Comparison of ENCODE assay signal across 23 cellular contexts in the genomic region with DNA sequence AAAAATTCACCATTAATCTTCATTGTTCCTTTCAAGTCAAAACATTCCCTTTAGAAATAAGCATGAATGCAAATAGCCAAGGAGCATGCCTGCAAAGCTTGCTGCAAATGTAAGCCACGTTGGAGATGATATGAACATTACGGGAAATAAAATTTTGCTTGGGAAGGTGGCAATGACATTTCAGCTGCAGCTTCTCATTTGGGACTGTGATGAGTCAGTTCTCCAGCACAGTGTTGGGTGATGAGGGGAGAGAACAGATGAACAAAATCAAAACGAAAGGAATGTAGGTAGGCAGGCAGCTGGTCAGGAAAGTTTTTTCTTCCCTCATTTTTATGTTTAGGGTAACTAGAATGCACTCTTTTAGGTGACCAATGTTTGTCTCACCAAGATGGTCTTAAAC.
A peak's percentile ranks its signal among the peaks of the same experiment; 100 is the strongest.
DNase-seq lines count a peak whose midpoint lies in the region; ATAC-seq and TF ChIP-seq lines count a peak whose summit lies in the region.
"Had no signal": no experiment of that assay in that cellular context is flagged by ENCODE, and none has a peak within 500 bp of the region (broad histone marks: within the 10 kb centered on the region; RNA-seq: fewer than 3 reads in every experiment).

No MANE protein-coding gene starts in this region.

- H3K4me1 Mint-ChIP-seq in H9: peaks cover 34 to 47% of the 10 kb centered on the region in 2 experiments
- peaks cover 45% of the 10 kb centered on the region for H3K4me1 Mint-ChIP-seq in mesothelial cell of epicardium
- H3K4me1 Mint-ChIP-seq in activated T-helper 2 cell treated with anti-CD3 and anti-CD28 coated beads, Interferon-gamma antibody, Interleukin-2, Interleukin-4, amounts not matched to agents 10 μg/mL and 5 μg/mL and 100 μg/mL, durations not matched to agents 14 hours and 24 hours and 36 hours (ENCODE audit: low read depth): peaks cover 14% of the 10 kb centered on the region

- H4K91ac ChIP-seq in H9 (ENCODE audit: insufficient read length, low read depth, low read length): no peak overlapping the region

- no peak overlapping the region for H3K56ac ChIP-seq in H9 (ENCODE audit: insufficient read length, low read depth, low read length)

- H3K4me1 ChIP-seq in H9 (ENCODE audit: insufficient read depth, low read length) (peaks cover 10% of the 10 kb centered on the region), colonic mucosa (no peaks in the 10 kb centered on the region)
- H3K4me1 ChIP-seq: BLaER1 treated with 17β-estradiol and CSF1 and Interleukin-3, amounts not matched to agents 10 nM and 100 nM had no signal

- no peak overlapping the region for H3K4ac ChIP-seq in H9 (ENCODE audit: low read depth, low read length)

- no peak overlapping the region for H3K18ac ChIP-seq in H9 (ENCODE audit: insufficient read length, low read depth, low read length)

- no peak overlapping the region for H3K4me2 ChIP-seq in H9 (ENCODE audit: insufficient read depth, insufficient read length, low read length)
- H3K4me2 ChIP-seq: BLaER1 treated with 17β-estradiol and CSF1 and Interleukin-3, amounts not matched to agents 10 nM and 100 nM had no signal

- no peak overlapping the region for H3K23ac ChIP-seq in H9 (ENCODE audit: insufficient read length, low read depth, low read length)

- no peak overlapping the region for H2BK20ac ChIP-seq in H9 (ENCODE audit: low read depth, low read length, poor library complexity, severe bottlenecking)

- H3K27ac Mint-ChIP-seq in H9: peak overlapping the region in 2 of 3 experiments; percentile 22 to 30; a peak in 2 of 7 replicates
- H3K27ac Mint-ChIP-seq in mesothelial cell of epicardium: peak overlapping the region; percentile 92
- H3K27ac Mint-ChIP-seq in activated T-helper 2 cell treated with anti-CD3 and anti-CD28 coated beads, Interferon-gamma antibody, Interleukin-2, Interleukin-4, amounts not matched to agents 10 μg/mL and 5 μg/mL and 100 μg/mL, durations not matched to agents 14 hours and 24 hours and 36 hours: no peak overlapping the region
- H3K27ac Mint-ChIP-seq: CD4-positive, alpha-beta T cell had no signal

- H3K27me3 Mint-ChIP-seq in H9 (ENCODE audit: low read depth) (no peaks in the 10 kb centered on the region), mesothelial cell of epicardium (ENCODE audit: low read depth) (no peaks in the 10 kb centered on the region)
- H3K27me3 Mint-ChIP-seq in activated T-helper 2 cell treated with anti-CD3 and anti-CD28 coated beads, Interferon-gamma antibody, Interleukin-2, Interleukin-4, amounts not matched to agents 10 μg/mL and 5 μg/mL and 100 μg/mL, durations not matched to agents 14 hours and 24 hours and 36 hours (ENCODE audit: low read depth): peaks cover 5% of the 10 kb centered on the region
- H3K27me3 Mint-ChIP-seq: CD4-positive, alpha-beta T cell had no signal

- H3K36me3 ChIP-seq in colonic mucosa: no peaks in the 10 kb centered on the region
- H3K36me3 ChIP-seq: BLaER1 treated with 17β-estradiol and CSF1 and Interleukin-3, amounts not matched to agents 10 nM and 100 nM had no signal

- DNase-seq in Ammon's horn (ENCODE audit: low spot score) (peak; percentile 27), H9 (no peak), mesothelial cell of epicardium (ENCODE audit: low spot score in 2 of 2, unreplicated experiment in 2 of 2) (no peak), SW480 (ENCODE audit: low spot score) (no peak), colonic mucosa (no peak)
- DNase-seq in activated T-helper 2 cell treated with anti-CD3 and anti-CD28 coated beads, Interferon-gamma antibody, Interleukin-2, Interleukin-4, amounts not matched to agents 10 μg/mL and 5 μg/mL and 100 μg/mL, durations not matched to agents 14 hours and 24 hours and 36 hours (ENCODE audit: low spot score): no peak
- DNase-seq: CD4-positive, alpha-beta T cell; KBM-7; MV-4-11; NCI-H1105; NCI-H146; NCI-H1930; NCI-H2107; NCI-H524; NCI-H748 treated with DMSO at 0.1 percent for 48 hours; NK-92 treated with Interleukin-12 subunit alpha and Interleukin-12 subunit beta, amount 100 ng/mL, for 24 hours; PC-3; RPMI8226; SHP77 had no signal

- no peak overlapping the region for H3K27ac ChIP-seq in H9 (ENCODE audit: insufficient read length, low read depth, low read length)
- H3K27ac ChIP-seq in cingulate gyrus (ENCODE audit: low read depth, low read length): peak overlapping the region; percentile 20
- H3K27ac ChIP-seq in colonic mucosa: no peak overlapping the region
- H3K27ac ChIP-seq: BLaER1 treated with 17β-estradiol and CSF1 and Interleukin-3, amounts not matched to agents 10 nM and 100 nM had no signal

- H3K9ac ChIP-seq in H9 (ENCODE audit: extremely low read depth, insufficient read length, low read length): no peak overlapping the region
- no peak overlapping the region for H3K9ac ChIP-seq in colonic mucosa (ENCODE audit: low read depth in 2 of 2, low read length in 2 of 2)
- H3K9ac ChIP-seq: BLaER1 treated with 17β-estradiol and CSF1 and Interleukin-3, amounts not matched to agents 10 nM and 100 nM had no signal

- H2BK12ac ChIP-seq in H9 (ENCODE audit: insufficient read length, low read depth, low read length): no peak overlapping the region

- no peaks in the 10 kb centered on the region for H3K79me2 ChIP-seq in H9 (ENCODE audit: insufficient read depth, low read length)

- no peak overlapping the region for H4K5ac ChIP-seq in H9 (ENCODE audit: insufficient read length, low read depth, low read length)

- no peaks in the 10 kb centered on the region for H3K27me3 ChIP-seq in H9 (ENCODE audit: insufficient read depth, low read length)
- H3K27me3 ChIP-seq in colonic mucosa: no peaks in the 10 kb centered on the region
- H3K27me3 ChIP-seq: BLaER1 treated with 17β-estradiol and CSF1 and Interleukin-3, amounts not matched to agents 10 nM and 100 nM had no signal

- no peak overlapping the region for H2AFZ ChIP-seq in H9 (ENCODE audit: low read length)

- WGBS in H9 (ENCODE audit: extremely low coverage, insufficient read length, low lambda C conversion rate): no CpG with 5 or more reads among the region's 3 CpGs

- peaks cover 0 to 17% (median 6%) of the 10 kb centered on the region in 3 experiments; a peak in 3 of 7 replicates for H3K36me3 Mint-ChIP-seq in H9 (ENCODE audit: insufficient read depth in 1 of 3, low read depth in 3 of 3)
- peaks cover 12% of the 10 kb centered on the region for H3K36me3 Mint-ChIP-seq in mesothelial cell of epicardium
- H3K36me3 Mint-ChIP-seq in activated T-helper 2 cell treated with anti-CD3 and anti-CD28 coated beads, Interferon-gamma antibody, Interleukin-2, Interleukin-4, amounts not matched to agents 10 μg/mL and 5 μg/mL and 100 μg/mL, durations not matched to agents 14 hours and 24 hours and 36 hours (ENCODE audit: low read depth): peaks cover 10% of the 10 kb centered on the region

- H3K79me1 ChIP-seq in H9 (ENCODE audit: insufficient read depth, low read depth, low read length, poor library complexity, severe bottlenecking): no peaks in the 10 kb centered on the region

- TF ChIP-seq CTCF in H9 (conservative IDR thresholded peaks at IDR 0.05) (no peak), mesothelial cell of epicardium (IDR thresholded peaks at IDR 0.05; ENCODE audit: unreplicated experiment) (no peak), colonic mucosa (IDR thresholded peaks at IDR 0.05) (no peak)

- H2BK120ac ChIP-seq in H9 (ENCODE audit: low read depth, low read length, poor library complexity, severe bottlenecking): no peak overlapping the region

- H3K14ac ChIP-seq in H9 (ENCODE audit: insufficient read depth, low read length): no peak overlapping the region

- H4K20me1 ChIP-seq in H9 (ENCODE audit: control insufficient read depth, insufficient read depth, insufficient read length): no peaks in the 10 kb centered on the region
- H4K20me1 ChIP-seq: BLaER1 treated with 17β-estradiol and CSF1 and Interleukin-3, amounts not matched to agents 10 nM and 100 nM had no signal

- no peak overlapping the region for H3K4me3 Mint-ChIP-seq in H9
- H3K4me3 Mint-ChIP-seq in mesothelial cell of epicardium: no peak overlapping the region
- no peak overlapping the region for H3K4me3 Mint-ChIP-seq in activated T-helper 2 cell treated with anti-CD3 and anti-CD28 coated beads, Interferon-gamma antibody, Interleukin-2, Interleukin-4, amounts not matched to agents 10 μg/mL and 5 μg/mL and 100 μg/mL, durations not matched to agents 14 hours and 24 hours and 36 hours (ENCODE audit: low read depth)
- H3K4me3 Mint-ChIP-seq: CD4-positive, alpha-beta T cell had no signal

- H3K4me3 ChIP-seq in colonic mucosa: no peak overlapping the region
- H3K4me3 ChIP-seq: BLaER1 treated with 17β-estradiol and CSF1 and Interleukin-3, amounts not matched to agents 10 nM and 100 nM had no signal

- H3K9me3 ChIP-seq in H9 (ENCODE audit: control insufficient read depth, low read depth, low read length) (no peaks in the 10 kb centered on the region), colonic mucosa (no peaks in the 10 kb centered on the region)

- no peak for ATAC-seq in HG03521 (IDR thresholded peaks at IDR 0.05; ENCODE audit: unreplicated experiment)
- ATAC-seq: HCT116, PC-3 had no signal

- no peak overlapping the region for H2BK15ac ChIP-seq in H9 (ENCODE audit: low read depth, low read length)

- H4K8ac ChIP-seq in H9 (replicated peaks; ENCODE audit: insufficient read length, low read depth, low read length): no peak overlapping the region

- no peak overlapping the region for H2BK5ac ChIP-seq in H9 (ENCODE audit: insufficient read length, low read length)

- H3K9me3 Mint-ChIP-seq in H9 (no peaks in the 10 kb centered on the region), mesothelial cell of epicardium (peaks cover 17% of the 10 kb centered on the region)
- peaks cover 12% of the 10 kb centered on the region for H3K9me3 Mint-ChIP-seq in activated T-helper 2 cell treated with anti-CD3 and anti-CD28 coated beads, Interferon-gamma antibody, Interleukin-2, Interleukin-4, amounts not matched to agents 10 μg/mL and 5 μg/mL and 100 μg/mL, durations not matched to agents 14 hours and 24 hours and 36 hours

- H3T11ph ChIP-seq in H9 (ENCODE audit: low read length): no peak overlapping the region

- no peak overlapping the region for H2AK5ac ChIP-seq in H9 (ENCODE audit: insufficient read length, low read length)

- intact Hi-C loops in activated T-helper 2 cell treated with anti-CD3 and anti-CD28 coated beads, Interferon-gamma antibody, Interleukin-2, Interleukin-4, amounts not matched to agents 10 μg/mL and 5 μg/mL and 100 μg/mL, durations not matched to agents 14 hours and 24 hours and 36 hours (cut with micrococcal nuclease): no loop called here
- intact Hi-C loops in colonic mucosa (cut with DNase I): no loop called here

- peaks cover 2% of the 10 kb centered on the region for H3K23me2 ChIP-seq in H9 (ENCODE audit: insufficient read length, low read depth, low read length, poor library complexity, severe bottlenecking)
